Comparison of ENCODE assay signal across 32 cellular contexts in the genomic region with DNA sequence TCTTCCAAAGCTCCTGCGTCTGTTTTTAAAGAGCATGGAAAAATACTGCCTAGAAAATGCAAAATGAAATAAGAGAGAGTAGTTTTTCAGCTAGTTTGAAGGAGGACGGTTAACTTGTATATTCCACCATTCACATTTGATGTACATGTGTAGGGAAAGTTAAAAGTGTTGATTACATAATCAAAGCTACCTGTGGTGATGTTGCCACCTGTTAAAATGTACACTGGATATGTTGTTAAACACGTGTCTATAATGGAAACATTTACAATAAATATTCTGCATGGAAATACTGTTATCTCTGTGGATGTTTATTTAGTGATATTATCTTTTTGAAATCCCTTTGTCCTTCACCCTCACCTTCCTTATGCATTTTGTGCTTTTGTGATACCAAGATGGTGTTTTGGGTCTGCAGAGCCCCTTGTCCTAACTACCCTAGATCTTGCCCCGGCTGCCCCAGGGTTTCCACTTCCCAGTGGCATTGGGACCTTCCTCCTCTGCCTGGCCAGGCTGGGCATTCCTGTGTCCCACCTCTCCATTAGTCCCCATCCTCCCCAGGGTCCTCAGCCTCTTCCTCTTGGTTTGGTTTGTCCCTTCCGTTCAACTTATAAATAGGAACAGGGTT. TPM values are rescaled to one million over a fixed set of nuclear protein-coding genes. Genes with fewer than 3 reads are reported as not detected.
"Had no signal": no experiment of that assay in that cellular context is flagged by ENCODE, and none has a peak within 500 bp of the region (broad histone marks: within the 10 kb centered on the region; RNA-seq: fewer than 3 reads in every experiment).

No MANE protein-coding gene starts in this region.

- FAIRE-seq: colon, endometrium had no signal

- DNase-seq: activated B cell treated with CpG ODN at 0.5 μM for 24 hours; activated CD4-positive, alpha-beta T cell treated with anti-CD3 and anti-CD28 coated beads for 48 hours; activated CD4-positive, alpha-beta T cell treated with anti-CD3 and anti-CD28 coated beads, Interleukin-2, amount 50 U/mL, for 1 hour; activated CD4-positive, alpha-beta T cell treated with anti-CD3 and anti-CD28 coated beads, Interleukin-2, amount 50 U/mL, for 48 hours; activated CD8-positive, alpha-beta memory T cell treated with anti-CD3 and anti-CD28 coated beads, Interleukin-2, amount 50 U/mL, for 48 hours; activated effector memory CD4-positive, alpha-beta T cell treated with anti-CD3 and anti-CD28 coated beads, Interleukin-2, amount 50 U/mL, for 16 hours; activated naive CD4-positive, alpha-beta T cell treated with anti-CD3 and anti-CD28 coated beads for 36 hours; activated naive CD8-positive, alpha-beta T cell treated with anti-CD3 and anti-CD28 coated beads for 36 hours; activated naive CD8-positive, alpha-beta T cell treated with anti-CD3 and anti-CD28 coated beads, Interleukin-2, amount 50 U/mL, for 24 hours; activated T-cell treated with anti-CD3 and anti-CD28 coated beads, Interleukin-2, amount 50 U/mL, for 4 hours; adrenal gland; amygdala; effector CD8-positive, alpha-beta T cell; foreskin keratinocyte; gastrocnemius medialis; glutamatergic neuron; heart right ventricle; T-helper 1 cell; T-helper 17 cell; T1000; WERI-Rb-1 had no signal

- H3K4me3 ChIP-seq: adrenal gland, breast epithelium, cardiac muscle cell, gastrocnemius medialis, heart right ventricle had no signal

- H3K4me1 ChIP-seq: adrenal gland, breast epithelium, gastrocnemius medialis had no signal

- ATAC-seq: activated CD4-positive, CD25-positive, alpha-beta regulatory T cell treated with anti-CD3 and anti-CD28 coated beads, Interleukin-2, amount 50 U/mL, for 24 hours; activated naive CD8-positive, alpha-beta T cell treated with anti-CD3 and anti-CD28 coated beads, Interleukin-2, amount 50 U/mL, for 24 hours; activated T-cell treated with anti-CD3 and anti-CD28 coated beads, Interleukin-2, amount 50 U/mL, for 4 hours; activated T-helper 17 cell treated with anti-CD3 and anti-CD28 coated beads, Interleukin-2, amount 50 U/mL, for 72 hours; esophagus mucosa; foreskin keratinocyte; gastrocnemius medialis; heart right ventricle; T-helper 17 cell had no signal

- H3K9me3 ChIP-seq: adrenal gland, breast epithelium, gastrocnemius medialis, heart right ventricle had no signal

- H3K36me3 ChIP-seq: adrenal gland, breast epithelium, cardiac muscle cell, gastrocnemius medialis, heart right ventricle, WERI-Rb-1 had no signal

- H3K27ac ChIP-seq: adrenal gland, breast epithelium, cardiac muscle cell, foreskin keratinocyte, gastrocnemius medialis, heart right ventricle, WERI-Rb-1 had no signal

RNA-seq across cellular contexts. Expression of gene IGFBP1, which starts 5.2 kb away (rescaled TPM):
- total RNA-seq: activated B cell treated with CpG ODN at 0.5 μM for 24 hours; activated naive CD4-positive, alpha-beta T cell treated with anti-CD3 and anti-CD28 coated beads for 36 hours; activated naive CD8-positive, alpha-beta T cell treated with anti-CD3 and anti-CD28 coated beads for 36 hours; activated T-helper 17 cell treated with anti-CD3 and anti-CD28 coated beads, Interleukin-2, amount 50 U/mL, for 72 hours; aorta; dermis microvascular lymphatic vessel endothelial cell; esophagus mucosa; foreskin keratinocyte; heart right ventricle; T-helper 17 cell had no signal
- polyA plus RNA-seq: aorta, cardiac muscle cell, foreskin keratinocyte had no signal

RNA-seq across cellular contexts. Expression of gene CCDC201, which starts 20.6 kb away (rescaled TPM):
- total RNA-seq: activated B cell treated with CpG ODN at 0.5 μM for 24 hours; activated naive CD4-positive, alpha-beta T cell treated with anti-CD3 and anti-CD28 coated beads for 36 hours; activated naive CD8-positive, alpha-beta T cell treated with anti-CD3 and anti-CD28 coated beads for 36 hours; activated T-cell treated with anti-CD3 and anti-CD28 coated beads, Interleukin-2, amount 50 U/mL, for 4 hours; activated T-helper 17 cell treated with anti-CD3 and anti-CD28 coated beads, Interleukin-2, amount 50 U/mL, for 72 hours; adrenal gland; aorta; breast epithelium; cardiac muscle cell; chondrocyte; dermis microvascular lymphatic vessel endothelial cell; epithelial cell of proximal tubule; esophagus mucosa; foreskin keratinocyte; gastrocnemius medialis; heart right ventricle; T-helper 17 cell had no signal
- polyA plus RNA-seq: adrenal gland, aorta, cardiac muscle cell, foreskin keratinocyte, heart right ventricle had no signal

RNA-seq across cellular contexts. Expression of gene IGFBP3, which starts 27.6 kb away (rescaled TPM):
- total RNA-seq: activated B cell treated with CpG ODN at 0.5 μM for 24 hours had no signal
